Comparison of ENCODE assay signal across 1 cellular context in the genomic region with DNA sequence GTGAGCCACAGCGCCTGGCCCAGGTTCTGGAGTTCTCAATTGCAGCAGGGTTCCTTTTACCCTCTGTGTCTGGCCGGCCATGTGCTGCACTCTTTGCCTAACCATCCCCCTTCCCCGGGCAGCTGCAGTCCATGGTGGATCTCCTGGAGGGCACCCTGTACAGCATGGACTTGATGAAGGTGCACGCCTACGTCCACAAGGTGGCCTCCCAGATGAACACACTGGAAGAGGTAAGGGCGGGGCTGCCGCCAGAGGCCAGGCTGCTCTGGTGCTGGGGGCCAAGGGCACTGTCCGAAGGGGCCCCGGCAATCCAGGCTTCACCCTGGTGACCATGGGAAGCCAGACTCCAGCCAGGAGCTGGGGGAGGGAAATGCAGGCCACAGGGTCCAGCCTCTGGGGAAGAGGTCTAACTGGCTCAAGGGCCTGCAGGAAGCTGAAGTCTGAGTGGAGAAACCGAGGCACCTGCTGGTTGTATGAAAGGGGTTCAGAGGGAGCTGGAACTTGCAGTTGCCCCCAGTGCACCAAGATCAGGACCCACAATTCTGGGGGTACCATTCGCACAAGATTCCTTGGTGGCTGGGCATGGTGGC.
TF ChIP-seq lines count a peak whose summit lies in the region.

No MANE protein-coding gene starts in this region.

TF ChIP-seq in HepG2, 621 proteins besides CTCF, POLR2A, EP300 and RAD21 (continued from another document and continues in another):
- TF ChIP-seq, protein P1, sequence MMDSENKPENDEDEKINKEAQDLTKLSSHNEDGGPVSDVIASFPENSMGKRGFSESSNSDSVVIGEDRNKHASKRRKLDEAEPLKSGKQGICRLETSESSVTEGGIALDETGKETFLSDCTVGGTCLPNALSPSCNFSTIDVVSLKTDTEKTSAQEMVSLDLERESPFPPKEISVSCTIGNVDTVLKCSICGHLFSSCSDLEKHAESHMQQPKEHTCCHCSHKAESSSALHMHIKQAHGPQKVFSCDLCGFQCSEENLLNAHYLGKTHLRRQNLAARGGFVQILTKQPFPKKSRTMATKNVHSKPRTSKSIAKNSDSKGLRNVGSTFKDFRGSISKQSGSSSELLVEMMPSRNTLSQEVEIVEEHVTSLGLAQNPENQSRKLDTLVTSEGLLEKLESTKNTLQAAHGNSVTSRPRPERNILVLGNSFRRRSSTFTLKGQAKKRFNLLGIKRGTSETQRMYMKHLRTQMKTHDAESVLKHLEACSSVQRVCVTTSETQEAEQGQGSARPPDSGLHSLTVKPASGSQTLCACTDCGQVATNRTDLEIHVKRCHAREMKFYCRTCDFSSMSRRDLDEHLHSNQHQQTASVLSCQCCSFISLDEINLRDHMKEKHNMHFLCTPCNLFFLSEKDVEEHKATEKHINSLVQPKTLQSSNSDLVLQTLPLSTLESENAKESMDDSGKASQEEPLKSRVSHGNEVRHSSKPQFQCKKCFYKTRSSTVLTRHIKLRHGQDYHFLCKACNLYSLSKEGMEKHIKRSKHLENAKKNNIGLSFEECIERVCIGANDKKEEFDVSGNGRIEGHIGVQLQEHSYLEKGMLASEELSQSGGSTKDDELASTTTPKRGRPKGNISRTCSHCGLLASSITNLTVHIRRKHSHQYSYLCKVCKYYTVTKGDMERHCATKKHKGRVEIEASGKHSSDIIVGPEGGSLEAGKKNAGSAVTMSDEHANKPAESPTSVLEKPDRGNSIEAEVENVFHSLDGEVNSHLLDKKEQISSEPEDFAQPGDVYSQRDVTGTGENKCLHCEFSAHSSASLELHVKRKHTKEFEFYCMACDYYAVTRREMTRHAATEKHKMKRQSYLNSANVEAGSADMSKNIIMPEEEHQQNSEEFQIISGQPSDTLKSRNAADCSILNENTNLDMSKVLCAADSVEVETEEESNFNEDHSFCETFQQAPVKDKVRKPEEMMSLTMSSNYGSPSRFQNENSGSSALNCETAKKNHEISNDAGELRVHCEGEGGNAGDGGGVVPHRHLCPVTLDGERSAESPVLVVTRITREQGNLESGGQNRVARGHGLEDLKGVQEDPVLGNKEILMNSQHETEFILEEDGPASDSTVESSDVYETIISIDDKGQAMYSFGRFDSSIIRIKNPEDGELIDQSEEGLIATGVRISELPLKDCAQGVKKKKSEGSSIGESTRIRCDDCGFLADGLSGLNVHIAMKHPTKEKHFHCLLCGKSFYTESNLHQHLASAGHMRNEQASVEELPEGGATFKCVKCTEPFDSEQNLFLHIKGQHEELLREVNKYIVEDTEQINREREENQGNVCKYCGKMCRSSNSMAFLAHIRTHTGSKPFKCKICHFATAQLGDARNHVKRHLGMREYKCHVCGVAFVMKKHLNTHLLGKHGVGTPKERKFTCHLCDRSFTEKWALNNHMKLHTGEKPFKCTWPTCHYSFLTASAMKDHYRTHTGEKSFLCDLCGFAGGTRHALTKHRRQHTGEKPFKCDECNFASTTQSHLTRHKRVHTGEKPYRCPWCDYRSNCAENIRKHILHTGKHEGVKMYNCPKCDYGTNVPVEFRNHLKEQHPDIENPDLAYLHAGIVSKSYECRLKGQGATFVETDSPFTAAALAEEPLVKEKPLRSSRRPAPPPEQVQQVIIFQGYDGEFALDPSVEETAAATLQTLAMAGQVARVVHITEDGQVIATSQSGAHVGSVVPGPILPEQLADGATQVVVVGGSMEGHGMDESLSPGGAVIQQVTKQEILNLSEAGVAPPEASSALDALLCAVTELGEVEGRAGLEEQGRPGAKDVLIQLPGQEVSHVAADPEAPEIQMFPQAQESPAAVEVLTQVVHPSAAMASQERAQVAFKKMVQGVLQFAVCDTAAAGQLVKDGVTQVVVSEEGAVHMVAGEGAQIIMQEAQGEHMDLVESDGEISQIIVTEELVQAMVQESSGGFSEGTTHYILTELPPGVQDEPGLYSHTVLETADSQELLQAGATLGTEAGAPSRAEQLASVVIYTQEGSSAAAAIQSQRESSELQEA (CRISPR knock-in tag; IDR thresholded peaks at IDR 0.05; ENCODE audit: not compliant biosample characterization), result no peak
- TF ChIP-seq ZNF891 (CRISPR knock-in tag; IDR thresholded peaks at IDR 0.05) (no peak), KDM5B (CRISPR knock-in tag; IDR thresholded peaks at IDR 0.05; ENCODE audit: borderline replicate concordance) (0 out of 2 replicates have a peak, but pooled peaks have one; percentile 33), MXI1 (IDR thresholded peaks at IDR 0.05; ENCODE audit: borderline replicate concordance, low read depth, low read length) (no peak), ZNF761 (CRISPR knock-in tag; conservative IDR thresholded peaks at IDR 0.05) (no peak), ZNF296 (CRISPR knock-in tag; conservative IDR thresholded peaks at IDR 0.05) (no peak), SP5 (CRISPR knock-in tag; IDR thresholded peaks at IDR 0.05; ENCODE audit: borderline replicate concordance, low read depth) (no peak), WIZ (CRISPR knock-in tag; IDR thresholded peaks at IDR 0.05) (no peak), XBP1 (CRISPR knock-in tag; IDR thresholded peaks at IDR 0.05) (no peak), ZFP90 (CRISPR knock-in tag; IDR thresholded peaks at IDR 0.05; ENCODE audit: borderline replicate concordance) (peak; percentile 55; the same call in 1 of the 2 replicates), ZNF235 (CRISPR knock-in tag; IDR thresholded peaks at IDR 0.05; ENCODE audit: borderline replicate concordance) (no peak), ZNF652 (CRISPR knock-in tag; IDR thresholded peaks at IDR 0.05; ENCODE audit: borderline replicate concordance, low read depth) (no peak; the same call in 1 of the 2 replicates), ZNF3 (CRISPR knock-in tag; IDR thresholded peaks at IDR 0.05) (no peak), ZNF780A (CRISPR knock-in tag; IDR thresholded peaks at IDR 0.05) (no peak), MZF1 (CRISPR knock-in tag; IDR thresholded peaks at IDR 0.05; ENCODE audit: borderline replicate concordance) (no peak), ELF3 (CRISPR knock-in tag; IDR thresholded peaks at IDR 0.05) (peak; percentile 48; the same call in 1 of the 2 replicates), BRD4 (CRISPR knock-in tag; IDR thresholded peaks at IDR 0.05) (no peak), CREB1 (IDR thresholded peaks at IDR 0.05) (no peak), CREB1 (CRISPR knock-in tag; IDR thresholded peaks at IDR 0.05) (no peak), ZFX (CRISPR knock-in tag; IDR thresholded peaks at IDR 0.05; ENCODE audit: low read depth) (peak; percentile 52; the same call in 1 of the 2 replicates), KDM1A (CRISPR knock-in tag; IDR thresholded peaks at IDR 0.05) (no peak), JUN (CRISPR knock-in tag; IDR thresholded peaks at IDR 0.05) (no peak), NCOA1 (CRISPR knock-in tag; IDR thresholded peaks at IDR 0.05) (no peak)
- TF ChIP-seq, protein P2, sequence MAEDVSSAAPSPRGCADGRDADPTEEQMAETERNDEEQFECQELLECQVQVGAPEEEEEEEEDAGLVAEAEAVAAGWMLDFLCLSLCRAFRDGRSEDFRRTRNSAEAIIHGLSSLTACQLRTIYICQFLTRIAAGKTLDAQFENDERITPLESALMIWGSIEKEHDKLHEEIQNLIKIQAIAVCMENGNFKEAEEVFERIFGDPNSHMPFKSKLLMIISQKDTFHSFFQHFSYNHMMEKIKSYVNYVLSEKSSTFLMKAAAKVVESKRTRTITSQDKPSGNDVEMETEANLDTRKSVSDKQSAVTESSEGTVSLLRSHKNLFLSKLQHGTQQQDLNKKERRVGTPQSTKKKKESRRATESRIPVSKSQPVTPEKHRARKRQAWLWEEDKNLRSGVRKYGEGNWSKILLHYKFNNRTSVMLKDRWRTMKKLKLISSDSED (CRISPR knock-in tag; IDR thresholded peaks at IDR 0.05), result no peak
- TF ChIP-seq, protein P3, sequence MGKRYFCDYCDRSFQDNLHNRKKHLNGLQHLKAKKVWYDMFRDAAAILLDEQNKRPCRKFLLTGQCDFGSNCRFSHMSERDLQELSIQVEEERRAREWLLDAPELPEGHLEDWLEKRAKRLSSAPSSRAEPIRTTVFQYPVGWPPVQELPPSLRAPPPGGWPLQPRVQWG (CRISPR knock-in tag; IDR thresholded peaks at IDR 0.05; ENCODE audit: borderline replicate concordance, low read depth), result no peak
- TF ChIP-seq, protein P4, sequence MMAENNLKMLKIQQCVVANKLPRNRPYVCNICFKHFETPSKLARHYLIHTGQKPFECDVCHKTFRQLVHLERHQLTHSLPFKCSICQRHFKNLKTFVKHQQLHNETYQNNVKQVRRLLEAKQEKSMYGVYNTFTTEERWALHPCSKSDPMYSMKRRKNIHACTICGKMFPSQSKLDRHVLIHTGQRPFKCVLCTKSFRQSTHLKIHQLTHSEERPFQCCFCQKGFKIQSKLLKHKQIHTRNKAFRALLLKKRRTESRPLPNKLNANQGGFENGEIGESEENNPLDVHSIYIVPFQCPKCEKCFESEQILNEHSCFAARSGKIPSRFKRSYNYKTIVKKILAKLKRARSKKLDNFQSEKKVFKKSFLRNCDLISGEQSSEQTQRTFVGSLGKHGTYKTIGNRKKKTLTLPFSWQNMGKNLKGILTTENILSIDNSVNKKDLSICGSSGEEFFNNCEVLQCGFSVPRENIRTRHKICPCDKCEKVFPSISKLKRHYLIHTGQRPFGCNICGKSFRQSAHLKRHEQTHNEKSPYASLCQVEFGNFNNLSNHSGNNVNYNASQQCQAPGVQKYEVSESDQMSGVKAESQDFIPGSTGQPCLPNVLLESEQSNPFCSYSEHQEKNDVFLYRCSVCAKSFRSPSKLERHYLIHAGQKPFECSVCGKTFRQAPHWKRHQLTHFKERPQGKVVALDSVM (CRISPR knock-in tag; IDR thresholded peaks at IDR 0.05), result peak; percentile 50; the same call in 1 of the 2 replicates
- TF ChIP-seq, protein P5, sequence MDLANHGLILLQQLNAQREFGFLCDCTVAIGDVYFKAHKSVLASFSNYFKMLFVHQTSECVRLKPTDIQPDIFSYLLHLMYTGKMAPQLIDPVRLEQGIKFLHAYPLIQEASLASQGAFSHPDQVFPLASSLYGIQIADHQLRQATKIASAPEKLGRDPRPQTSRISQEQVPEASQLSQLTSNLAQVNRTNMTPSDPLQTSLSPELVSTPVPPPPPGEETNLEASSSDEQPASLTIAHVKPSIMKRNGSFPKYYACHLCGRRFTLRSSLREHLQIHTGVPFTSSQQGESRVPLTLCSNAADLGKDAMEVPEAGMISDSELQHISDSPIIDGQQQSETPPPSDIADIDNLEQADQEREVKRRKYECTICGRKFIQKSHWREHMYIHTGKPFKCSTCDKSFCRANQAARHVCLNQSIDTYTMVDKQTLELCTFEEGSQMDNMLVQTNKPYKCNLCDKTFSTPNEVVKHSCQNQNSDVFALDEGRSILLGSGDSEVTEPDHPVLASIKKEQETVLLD (CRISPR knock-in tag; IDR thresholded peaks at IDR 0.05; ENCODE audit: low read depth), result no peak
- TF ChIP-seq, protein P6, sequence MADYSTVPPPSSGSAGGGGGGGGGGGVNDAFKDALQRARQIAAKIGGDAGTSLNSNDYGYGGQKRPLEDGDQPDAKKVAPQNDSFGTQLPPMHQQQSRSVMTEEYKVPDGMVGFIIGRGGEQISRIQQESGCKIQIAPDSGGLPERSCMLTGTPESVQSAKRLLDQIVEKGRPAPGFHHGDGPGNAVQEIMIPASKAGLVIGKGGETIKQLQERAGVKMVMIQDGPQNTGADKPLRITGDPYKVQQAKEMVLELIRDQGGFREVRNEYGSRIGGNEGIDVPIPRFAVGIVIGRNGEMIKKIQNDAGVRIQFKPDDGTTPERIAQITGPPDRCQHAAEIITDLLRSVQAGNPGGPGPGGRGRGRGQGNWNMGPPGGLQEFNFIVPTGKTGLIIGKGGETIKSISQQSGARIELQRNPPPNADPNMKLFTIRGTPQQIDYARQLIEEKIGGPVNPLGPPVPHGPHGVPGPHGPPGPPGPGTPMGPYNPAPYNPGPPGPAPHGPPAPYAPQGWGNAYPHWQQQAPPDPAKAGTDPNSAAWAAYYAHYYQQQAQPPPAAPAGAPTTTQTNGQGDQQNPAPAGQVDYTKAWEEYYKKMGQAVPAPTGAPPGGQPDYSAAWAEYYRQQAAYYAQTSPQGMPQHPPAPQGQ (CRISPR knock-in tag; IDR thresholded peaks at IDR 0.05; ENCODE audit: borderline replicate concordance), result no peak
- TF ChIP-seq, protein P7, sequence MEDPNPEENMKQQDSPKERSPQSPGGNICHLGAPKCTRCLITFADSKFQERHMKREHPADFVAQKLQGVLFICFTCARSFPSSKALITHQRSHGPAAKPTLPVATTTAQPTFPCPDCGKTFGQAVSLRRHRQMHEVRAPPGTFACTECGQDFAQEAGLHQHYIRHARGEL (CRISPR knock-in tag; IDR thresholded peaks at IDR 0.05), result no peak
- TF ChIP-seq, protein P8, sequence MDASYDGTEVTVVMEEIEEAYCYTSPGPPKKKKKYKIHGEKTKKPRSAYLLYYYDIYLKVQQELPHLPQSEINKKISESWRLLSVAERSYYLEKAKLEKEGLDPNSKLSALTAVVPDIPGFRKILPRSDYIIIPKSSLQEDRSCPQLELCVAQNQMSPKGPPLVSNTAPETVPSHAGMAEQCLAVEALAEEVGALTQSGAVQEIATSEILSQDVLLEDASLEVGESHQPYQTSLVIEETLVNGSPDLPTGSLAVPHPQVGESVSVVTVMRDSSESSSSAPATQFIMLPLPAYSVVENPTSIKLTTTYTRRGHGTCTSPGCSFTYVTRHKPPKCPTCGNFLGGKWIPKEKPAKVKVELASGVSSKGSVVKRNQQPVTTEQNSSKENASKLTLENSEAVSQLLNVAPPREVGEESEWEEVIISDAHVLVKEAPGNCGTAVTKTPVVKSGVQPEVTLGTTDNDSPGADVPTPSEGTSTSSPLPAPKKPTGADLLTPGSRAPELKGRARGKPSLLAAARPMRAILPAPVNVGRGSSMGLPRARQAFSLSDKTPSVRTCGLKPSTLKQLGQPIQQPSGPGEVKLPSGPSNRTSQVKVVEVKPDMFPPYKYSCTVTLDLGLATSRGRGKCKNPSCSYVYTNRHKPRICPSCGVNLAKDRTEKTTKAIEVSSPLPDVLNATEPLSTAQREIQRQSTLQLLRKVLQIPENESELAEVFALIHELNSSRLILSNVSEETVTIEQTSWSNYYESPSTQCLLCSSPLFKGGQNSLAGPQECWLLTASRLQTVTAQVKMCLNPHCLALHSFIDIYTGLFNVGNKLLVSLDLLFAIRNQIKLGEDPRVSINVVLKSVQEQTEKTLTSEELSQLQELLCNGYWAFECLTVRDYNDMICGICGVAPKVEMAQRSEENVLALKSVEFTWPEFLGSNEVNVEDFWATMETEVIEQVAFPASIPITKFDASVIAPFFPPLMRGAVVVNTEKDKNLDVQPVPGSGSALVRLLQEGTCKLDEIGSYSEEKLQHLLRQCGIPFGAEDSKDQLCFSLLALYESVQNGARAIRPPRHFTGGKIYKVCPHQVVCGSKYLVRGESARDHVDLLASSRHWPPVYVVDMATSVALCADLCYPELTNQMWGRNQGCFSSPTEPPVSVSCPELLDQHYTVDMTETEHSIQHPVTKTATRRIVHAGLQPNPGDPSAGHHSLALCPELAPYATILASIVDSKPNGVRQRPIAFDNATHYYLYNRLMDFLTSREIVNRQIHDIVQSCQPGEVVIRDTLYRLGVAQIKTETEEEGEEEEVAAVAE (CRISPR knock-in tag; IDR thresholded peaks at IDR 0.05; ENCODE audit: borderline replicate concordance), result no peak
